1 cellular context compared by ENCODE assay signal in genomic region chr2:102155703-102156515, GRCh38.
TF ChIP-seq lines count a peak whose summit lies in the region.

No MANE protein-coding gene starts in this region.

TF ChIP-seq in HepG2, 621 proteins besides CTCF, POLR2A, EP300 and RAD21 (continued from another document and continues in another):
- TF ChIP-seq PRDM10 (CRISPR knock-in tag; IDR thresholded peaks at IDR 0.05; ENCODE audit: low read depth) (peak; percentile 66), ZNF547 (CRISPR knock-in tag; IDR thresholded peaks at IDR 0.05) (peak; percentile 81; the same call in 1 of the 2 replicates), CHD2 (IDR thresholded peaks at IDR 0.05; ENCODE audit: low read depth, low read length) (no peak), ZBTB10 (CRISPR knock-in tag; IDR thresholded peaks at IDR 0.05; ENCODE audit: borderline replicate concordance) (no peak), ZNF12 (CRISPR knock-in tag; IDR thresholded peaks at IDR 0.05) (peak; percentile 72), HMG20A (CRISPR knock-in tag; IDR thresholded peaks at IDR 0.05; ENCODE audit: borderline replicate concordance) (peak; percentile 95), ZSCAN9 (CRISPR knock-in tag; IDR thresholded peaks at IDR 0.05; ENCODE audit: borderline replicate concordance) (peak; percentile 56; the same call in 1 of the 2 replicates), MXD4 (CRISPR knock-in tag; IDR thresholded peaks at IDR 0.05) (peak; percentile 51), SKIL (CRISPR knock-in tag; IDR thresholded peaks at IDR 0.05; ENCODE audit: borderline replicate concordance) (peak; percentile 91), ZMYM3 (CRISPR knock-in tag; IDR thresholded peaks at IDR 0.05) (peak; percentile 24; the same call in 1 of the 2 replicates), ZNF792 (CRISPR knock-in tag; IDR thresholded peaks at IDR 0.05) (peak; percentile 82), SP2 (CRISPR knock-in tag; IDR thresholded peaks at IDR 0.05) (no peak), ZNF34 (CRISPR knock-in tag; IDR thresholded peaks at IDR 0.05; ENCODE audit: borderline replicate concordance) (no peak), MED13 (CRISPR knock-in tag; IDR thresholded peaks at IDR 0.05) (peak; percentile 91; the same call in 1 of the 2 replicates), ZNF24 (IDR thresholded peaks at IDR 0.05) (peak; percentile 77), ZNF784 (CRISPR knock-in tag; IDR thresholded peaks at IDR 0.05; ENCODE audit: borderline replicate concordance) (peak; percentile 94), ZBTB7B (CRISPR knock-in tag; IDR thresholded peaks at IDR 0.05) (peak; percentile 84), RERE (CRISPR knock-in tag; IDR thresholded peaks at IDR 0.05; ENCODE audit: low read depth) (peak; percentile 91), SIX1 (CRISPR knock-in tag; IDR thresholded peaks at IDR 0.05; ENCODE audit: borderline replicate concordance) (peak; percentile 83), BCL3 (CRISPR knock-in tag; IDR thresholded peaks at IDR 0.05) (peak; percentile 54; the same call in 1 of the 2 replicates), RCOR2 (CRISPR knock-in tag; IDR thresholded peaks at IDR 0.05) (peak; percentile 95; the same call in 1 of the 2 replicates), MLX (CRISPR knock-in tag; IDR thresholded peaks at IDR 0.05) (peak; percentile 78), SMC3 (IDR thresholded peaks at IDR 0.05; ENCODE audit: low read length) (peak; percentile 68), XBP1 (CRISPR knock-in tag; IDR thresholded peaks at IDR 0.05) (no peak), CENPX (CRISPR knock-in tag; IDR thresholded peaks at IDR 0.05) (no peak), KDM6A (CRISPR knock-in tag; IDR thresholded peaks at IDR 0.05; ENCODE audit: low read depth) (peak; percentile 86), FOXA1 (IDR thresholded peaks at IDR 0.05) (peak; percentile 92), FOXA1 (CRISPR knock-in tag; IDR thresholded peaks at IDR 0.05) (peak; percentile 93), ZFP1 (CRISPR knock-in tag; IDR thresholded peaks at IDR 0.05) (peak; percentile 90), PAXIP1 (CRISPR knock-in tag; conservative IDR thresholded peaks at IDR 0.05) (peak; percentile 98), ZBTB25 (CRISPR knock-in tag; IDR thresholded peaks at IDR 0.05) (peak; percentile 87), ZIK1 (CRISPR knock-in tag; IDR thresholded peaks at IDR 0.05; ENCODE audit: borderline replicate concordance, low read depth) (no peak)
